In genomic region chr5:77971965-77972544, GRCh38 we compare ENCODE assay signal across 8 cellular contexts.
A peak's percentile ranks its signal among the peaks of the same experiment; 100 is the strongest.
DNase-seq lines count a peak whose midpoint lies in the region; ATAC-seq, FAIRE-seq and TF ChIP-seq lines count a peak whose summit lies in the region.

No MANE protein-coding gene starts in this region.

- H3K9me1 ChIP-seq in IMR-90 (ENCODE audit: insufficient read depth, low read length), result no peaks in the 10 kb centered on the region

- H3F3A ChIP-seq in PC-9 (ENCODE audit: insufficient read depth, low read depth), result no peaks in the 10 kb centered on the region

- H3K18ac ChIP-seq in IMR-90 (ENCODE audit: low read depth, low read length), result no peak overlapping the region

- WGBS in IMR-90 (ENCODE audit: extremely low coverage in 2 of 2, insufficient read length in 1 of 2), 2 experiments, result no CpG with 5 or more reads among the region's 15 CpGs

- H3K79me1 ChIP-seq in IMR-90 (ENCODE audit: low read depth in 1 of 2, low read length in 2 of 2), result no peaks in the 10 kb centered on the region

- TF ChIP-seq CTCF in Calu3 (IDR thresholded peaks at IDR 0.05; ENCODE audit: unreplicated experiment) (no peak), IMR-90 (conservative IDR thresholded peaks at IDR 0.05; ENCODE audit: low read depth, low read length) (no peak), coronary artery (IDR thresholded peaks at IDR 0.05) (no peak), osteoblast (IDR thresholded peaks at IDR 0.05; ENCODE audit: extremely low read depth, low read depth, low read length) (no peak), PC-9 (conservative IDR thresholded peaks at IDR 0.05) (no peak)

- no peak overlapping the region; the same call in 1 of the 2 replicates for H3K4me3 ChIP-seq in IMR-90 (ENCODE audit: insufficient read depth, low read depth, low read length)
- H3K4me3 ChIP-seq in coronary artery, result peak overlapping the region; percentile 67
- peak overlapping the region; percentile 58 for H3K4me3 ChIP-seq in osteoblast (ENCODE audit: insufficient read depth, low read length)
- H3K4me3 ChIP-seq in PC-9, result no peak overlapping the region

- no peak for TF ChIP-seq POLR2A in IMR-90 (IDR thresholded peaks at IDR 0.05; ENCODE audit: low read depth, low read length)

- H3K79me2 ChIP-seq in osteoblast (ENCODE audit: insufficient read depth, low read length) (no peaks in the 10 kb centered on the region), PC-9 (ENCODE audit: low read depth) (no peaks in the 10 kb centered on the region)

- CTCF ChIA-PET in Calu3 (lab: Charles Lee), result no interaction called here
- CTCF ChIA-PET in IMR-90 (lab: Yijun Ruan, JAX), result no interaction called here
- CTCF ChIA-PET in PC-9 (lab: Charles Lee), result no interaction called here

- no peak overlapping the region for H3K4ac ChIP-seq in IMR-90 (ENCODE audit: low read depth, low read length)

- BruUV-seq in Calu3 (replicated peaks; lab: Mats Ljungman, UMichigan), result no TSS peak
- no TSS peak for BruUV-seq in IMR-90 (replicated peaks; lab: Mats Ljungman, UMichigan)
- no TSS peak for BruUV-seq in PC-9 (replicated peaks; lab: Mats Ljungman, UMichigan)

- H3K27me3 ChIP-seq in IMR-90 (ENCODE audit: control insufficient read depth, insufficient read depth, low read length), result peaks cover 69% of the 10 kb centered on the region
- H3K27me3 ChIP-seq in osteoblast (ENCODE audit: insufficient read depth, low read length), result peaks cover 79% of the 10 kb centered on the region
- no peaks in the 10 kb centered on the region for H3K27me3 ChIP-seq in PC-9 (ENCODE audit: insufficient read depth, low read depth)

- DNase-seq in Calu3 (no peak), IMR-90 (no peak), coronary artery (ENCODE audit: low spot score) (no peak), osteoblast (ENCODE audit: insufficient read length, low spot score, missing footprints) (no peak), posterior cingulate gyrus (no peak), NCI-H1694 (lab: John Stamatoyannopoulos, UW) (no peak), PC-9 (no peak), urothelium cell line (ENCODE audit: low spot score) (no peak)

- dilution Hi-C loops in IMR-90 (cut with HindIII; ENCODE audit: low sequenced_read_pairs, unreplicated experiment), result no loop called here

- no peaks in the 10 kb centered on the region for H3K4me1 Mint-ChIP-seq in Calu3 (ENCODE audit: low read depth, unreplicated experiment)

- ATAC-seq in IMR-90 (ENCODE audit: low read depth), result no peak; the same call in 1 of the 2 replicates

- H2AK5ac ChIP-seq in IMR-90 (ENCODE audit: low read depth, low read length), result no peak overlapping the region

- no peak for FAIRE-seq in urothelium cell line (lab: Jason Lieb, UNC)

- H2BK15ac ChIP-seq in IMR-90 (ENCODE audit: low read depth, low read length), result no peak overlapping the region

- intact Hi-C loops in Calu3 (cut with micrococcal nuclease; ENCODE audit: unreplicated experiment), result no loop called here
- intact Hi-C loops in IMR-90 (cut with micrococcal nuclease), result no loop called here
- intact Hi-C loops in posterior cingulate gyrus (cut with DNase I), result no loop called here
- intact Hi-C loops in PC-9 (cut with micrococcal nuclease; ENCODE audit: unreplicated experiment), result no loop called here

- no peak overlapping the region for H3K56ac ChIP-seq in IMR-90 (ENCODE audit: extremely low read depth, insufficient read depth, low read length)

- in situ Hi-C loops in IMR-90 (cut with MboI; ENCODE audit: low sequenced_read_pairs), result no loop called here

- H2BK5ac ChIP-seq in IMR-90 (ENCODE audit: low read depth, low read length, poor library complexity, severe bottlenecking), result no peak overlapping the region

- H3K4me1 ChIP-seq in IMR-90 (ENCODE audit: control insufficient read depth, insufficient read depth, low read length) (no peaks in the 10 kb centered on the region), osteoblast (ENCODE audit: insufficient read depth, low read length) (peaks cover 12% of the 10 kb centered on the region), PC-9 (replicated peaks; ENCODE audit: insufficient read depth) (no peaks in the 10 kb centered on the region)

- H2BK20ac ChIP-seq in IMR-90 (ENCODE audit: low read depth, low read length), result no peak overlapping the region

- peaks cover 56% of the 10 kb centered on the region for H3K27me3 Mint-ChIP-seq in Calu3 (ENCODE audit: unreplicated experiment)

- POLR2A ChIA-PET in IMR-90 (lab: Charles Lee; ENCODE audit: unreplicated experiment), result no interaction called here
- POLR2A ChIA-PET in PC-9 (lab: Charles Lee; ENCODE audit: unreplicated experiment), result no interaction called here

- no peak overlapping the region for H4K5ac ChIP-seq in IMR-90 (ENCODE audit: low read depth, low read length)

- H3K36me3 Mint-ChIP-seq in Calu3 (ENCODE audit: insufficient read depth, unreplicated experiment), result no peaks in the 10 kb centered on the region

- H4K91ac ChIP-seq in IMR-90 (ENCODE audit: insufficient read depth, low read depth, low read length), result no peak overlapping the region

- H3K36me3 ChIP-seq in IMR-90 (ENCODE audit: control insufficient read depth, insufficient read depth, low read length) (no peaks in the 10 kb centered on the region), osteoblast (ENCODE audit: insufficient read depth, low read length) (no peaks in the 10 kb centered on the region), PC-9 (ENCODE audit: low read depth) (no peaks in the 10 kb centered on the region)

- no peak overlapping the region for H2BK120ac ChIP-seq in IMR-90 (ENCODE audit: low read depth, low read length)

- H2AK9ac ChIP-seq in IMR-90 (replicated peaks; ENCODE audit: low read depth, low read length, poor library complexity), result peak overlapping the region; percentile 60

- H3K9me2 ChIP-seq in PC-9 (ENCODE audit: insufficient read depth), result no peaks in the 10 kb centered on the region

- H3K27ac ChIP-seq in IMR-90 (ENCODE audit: insufficient read depth, low read length) (no peak overlapping the region), coronary artery (no peak overlapping the region), osteoblast (ENCODE audit: low read depth, low read length) (no peak overlapping the region), PC-9 (no peak overlapping the region)

- TF ChIP-seq RAD21 in IMR-90 (IDR thresholded peaks at IDR 0.05; ENCODE audit: low read length), result no peak

- H3K4me3 Mint-ChIP-seq in Calu3 (ENCODE audit: low read depth, unreplicated experiment), result peak overlapping the region; percentile 66

- H2AFZ ChIP-seq in IMR-90 (replicated peaks; ENCODE audit: low read length, poor library complexity), result peak overlapping the region; percentile 80
- no peak overlapping the region for H2AFZ ChIP-seq in osteoblast (ENCODE audit: low read length)
- H2AFZ ChIP-seq in PC-9, result no peak overlapping the region

- no peaks in the 10 kb centered on the region for H4K20me1 ChIP-seq in IMR-90 (ENCODE audit: insufficient read depth, low read length)
- no peaks in the 10 kb centered on the region for H4K20me1 ChIP-seq in osteoblast (ENCODE audit: insufficient read depth, low read length)
- no peaks in the 10 kb centered on the region for H4K20me1 ChIP-seq in PC-9 (ENCODE audit: insufficient read depth)

- no peak overlapping the region for H4K8ac ChIP-seq in IMR-90 (ENCODE audit: low read depth in 2 of 2, low read length in 2 of 2)

- no peak overlapping the region; the same call in 1 of the 2 replicates for H3K23ac ChIP-seq in IMR-90 (ENCODE audit: low read depth, low read length)

- no peak overlapping the region for H3K9ac ChIP-seq in IMR-90 (ENCODE audit: low read depth, low read length)

- no peak overlapping the region for H3K14ac ChIP-seq in IMR-90 (replicated peaks; ENCODE audit: low read depth, low read length)

- no peak overlapping the region for H3K27ac Mint-ChIP-seq in Calu3 (ENCODE audit: unreplicated experiment)

- H3K9me3 ChIP-seq in IMR-90 (ENCODE audit: control insufficient read depth, insufficient read depth, low read length), result no peaks in the 10 kb centered on the region
- H3K9me3 ChIP-seq in osteoblast (ENCODE audit: low read depth, low read length), result no peaks in the 10 kb centered on the region
- no peaks in the 10 kb centered on the region for H3K9me3 ChIP-seq in PC-9 (ENCODE audit: insufficient read depth, low read depth)

- no peak overlapping the region; the same call in 1 of the 2 replicates for H3K4me2 ChIP-seq in IMR-90 (ENCODE audit: low read depth, low read length)
- peak overlapping the region; percentile 77 for H3K4me2 ChIP-seq in osteoblast (ENCODE audit: insufficient read depth, low read length)
- no peak overlapping the region for H3K4me2 ChIP-seq in PC-9

- no peaks in the 10 kb centered on the region for H3K9me3 Mint-ChIP-seq in Calu3 (ENCODE audit: low read depth, unreplicated experiment)

TF ChIP-seq in IMR-90, 13 proteins besides CTCF, POLR2A, EP300 and RAD21 (continues in another document):
- TF ChIP-seq CEBPB (IDR thresholded peaks at IDR 0.05; ENCODE audit: low read depth, low read length), result no peak
- no peak for TF ChIP-seq MAFK (IDR thresholded peaks at IDR 0.05; ENCODE audit: low read depth, low read length)
- TF ChIP-seq SMC3 (IDR thresholded peaks at IDR 0.05; ENCODE audit: low read depth, low read length), result no peak
- TF ChIP-seq RFX5 (IDR thresholded peaks at IDR 0.05; ENCODE audit: low read depth, low read length), result no peak
- TF ChIP-seq, protein P1, sequence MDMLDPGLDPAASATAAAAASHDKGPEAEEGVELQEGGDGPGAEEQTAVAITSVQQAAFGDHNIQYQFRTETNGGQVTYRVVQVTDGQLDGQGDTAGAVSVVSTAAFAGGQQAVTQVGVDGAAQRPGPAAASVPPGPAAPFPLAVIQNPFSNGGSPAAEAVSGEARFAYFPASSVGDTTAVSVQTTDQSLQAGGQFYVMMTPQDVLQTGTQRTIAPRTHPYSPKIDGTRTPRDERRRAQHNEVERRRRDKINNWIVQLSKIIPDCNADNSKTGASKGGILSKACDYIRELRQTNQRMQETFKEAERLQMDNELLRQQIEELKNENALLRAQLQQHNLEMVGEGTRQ (IDR thresholded peaks at IDR 0.05; ENCODE audit: low read depth, low read length), result no peak
- TF ChIP-seq NFE2L2 (IDR thresholded peaks at IDR 0.05; ENCODE audit: low read depth, low read length), result no peak
- TF ChIP-seq MAZ (IDR thresholded peaks at IDR 0.05; ENCODE audit: borderline replicate concordance, low read depth, low read length), result no peak
- no peak for TF ChIP-seq RCOR1 (IDR thresholded peaks at IDR 0.05; ENCODE audit: insufficient replicate concordance, low read length)
- no peak for TF ChIP-seq FOS (IDR thresholded peaks at IDR 0.05; ENCODE audit: low read depth, low read length)
- TF ChIP-seq BHLHE40 (IDR thresholded peaks at IDR 0.05; ENCODE audit: low read depth, low read length), result no peak
- TF ChIP-seq ELK1 (IDR thresholded peaks at IDR 0.05; ENCODE audit: borderline replicate concordance, low read depth, low read length), result no peak

Comparison
In these comparisons a context has a peak if more than half of its experiments do, and no peak if none do; other contexts are left out.
1. H3K4me3 ChIP-seq: peak in coronary artery (single experiment) and osteoblast (single experiment); none in IMR-90 (single experiment) and PC-9 (single experiment).